ENCODE assay signal across 25 cellular contexts in the genomic region with DNA sequence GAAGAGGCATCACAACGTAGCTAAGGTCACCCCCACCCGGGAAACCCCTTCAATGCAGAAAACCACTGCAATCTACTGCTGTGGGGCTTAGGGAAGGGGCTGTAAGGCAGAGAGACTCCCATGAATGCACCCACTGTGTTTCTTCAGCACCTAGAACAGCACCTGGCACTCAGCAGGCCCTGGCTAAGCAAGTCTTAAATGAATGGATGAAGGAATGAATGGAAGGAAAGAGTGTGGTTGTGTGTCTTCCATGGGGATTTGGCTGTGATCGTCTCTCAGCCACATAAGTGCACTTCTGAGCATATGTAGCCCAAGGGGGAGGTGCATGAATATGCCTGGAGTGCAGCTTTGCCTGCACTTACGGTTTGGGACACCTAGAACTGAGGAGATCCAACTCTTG.
"Had no signal": no experiment of that assay in that cellular context is flagged by ENCODE, and none has a peak within 500 bp of the region (broad histone marks: within the 10 kb centered on the region; RNA-seq: fewer than 3 reads in every experiment).

No MANE protein-coding gene starts in this region.

- H3K4me1 ChIP-seq: neural progenitor cell had no signal

- H2AFZ ChIP-seq: hepatocyte, neural progenitor cell had no signal

- H3K79me2 ChIP-seq: hepatocyte had no signal

- H3K36me3 ChIP-seq: breast epithelium, left ventricle myocardium inferior, neural progenitor cell, transverse colon had no signal

- H3K9me3 ChIP-seq: breast epithelium, testis, transverse colon had no signal

- H3K27ac ChIP-seq: breast epithelium, gastroesophageal sphincter, hepatocyte, left ventricle myocardium inferior, neural progenitor cell, skin epidermis, testis, transverse colon had no signal

- H3K9ac ChIP-seq: neural progenitor cell had no signal

- H3K4me2 ChIP-seq: hepatocyte, neural progenitor cell had no signal

- DNase-seq: activated CD4-positive, alpha-beta T cell treated with anti-CD3 and anti-CD28 coated beads for 36 hours; activated CD4-positive, CD25-positive, alpha-beta regulatory T cell; activated CD8-positive, alpha-beta memory T cell treated with anti-CD3 and anti-CD28 coated beads, Interleukin-2, amount 10 ng/mL, durations not matched to agents 7 days and 5 days; activated CD8-positive, alpha-beta T cell treated with anti-CD3 and anti-CD28 coated beads, Interleukin-2, amount 10 ng/mL, durations not matched to agents 7 days and 5 days; activated naive CD4-positive, alpha-beta T cell; activated T-cell treated with anti-CD3 and anti-CD28 coated beads, Interleukin-2, amount 50 U/mL, for 48 hours; central memory CD4-positive, alpha-beta T cell; islet precursor cell; left ventricle myocardium inferior; mesendoderm; natural killer cell; stimulated activated CD4-positive, alpha-beta T cell treated with anti-CD3 and anti-CD28 coated beads, Interleukin-12 subunit alpha, Interleukin-12 subunit beta, amount 100 ng/mL, for 4 hours; stimulated activated CD4-positive, alpha-beta T cell treated with anti-CD3 and anti-CD28 coated beads, Interleukin-4, amount 100 ng/mL, for 1 hour; stimulated activated naive CD8-positive, alpha-beta T cell treated with anti-CD3 and anti-CD28 coated beads, Interleukin-15, Interleukin-2, amounts not matched to agents 100 U/mL and 50 U/mL, for 24 hours; testis; transverse colon had no signal

- FAIRE-seq: endothelial cell of umbilical vein had no signal

- H3K27me3 ChIP-seq: breast epithelium, gastroesophageal sphincter, hepatocyte, neural progenitor cell, testis, transverse colon had no signal

- ATAC-seq: activated CD4-positive, alpha-beta T cell treated with anti-CD3 and anti-CD28 coated beads for 36 hours; activated CD8-positive, alpha-beta memory T cell treated with anti-CD3 and anti-CD28 coated beads, Interleukin-2, amount 10 ng/mL, durations not matched to agents 7 days and 5 days; activated CD8-positive, alpha-beta T cell treated with anti-CD3 and anti-CD28 coated beads, Interleukin-2, amount 10 ng/mL, durations not matched to agents 7 days and 5 days; activated naive CD4-positive, alpha-beta T cell treated with anti-CD3 and anti-CD28 coated beads, Interleukin-2, amount 50 U/mL, for 72 hours; gastroesophageal sphincter; natural killer cell; sciatic nerve; stimulated activated naive CD8-positive, alpha-beta T cell treated with anti-CD3 and anti-CD28 coated beads, Interleukin-15, Interleukin-2, amounts not matched to agents 100 U/mL and 50 U/mL, for 24 hours had no signal

- H3K4me3 ChIP-seq: breast epithelium, gastroesophageal sphincter, hepatocyte, left ventricle myocardium inferior, lung, neural progenitor cell, skin epidermis, testis, transverse colon had no signal
